In genomic region chr11:45384711-45385241, GRCh38 we compare ENCODE assay signal across 15 cellular contexts.
A peak's percentile ranks its signal among the peaks of the same experiment; 100 is the strongest.
DNase-seq lines count a peak whose midpoint lies in the region; ATAC-seq and TF ChIP-seq lines count a peak whose summit lies in the region.
"Had no signal": no experiment of that assay in that cellular context is flagged by ENCODE, and none has a peak within 500 bp of the region (broad histone marks: within the 10 kb centered on the region; RNA-seq: fewer than 3 reads in every experiment).

No MANE protein-coding gene starts in this region.

- intact Hi-C loops in upper lobe of right lung (cut with DNase I) (no loop called here), colonic mucosa (cut with DNase I) (no loop called here)

- H3K9me3 Mint-ChIP-seq in nephron progenitor cell, result no peaks in the 10 kb centered on the region
- H3K9me3 Mint-ChIP-seq: CD4-positive, alpha-beta T cell had no signal

- H3K27me3 ChIP-seq in upper lobe of right lung (no peaks in the 10 kb centered on the region), colonic mucosa (no peaks in the 10 kb centered on the region)
- H3K27me3 ChIP-seq: Peyer's patch had no signal

- no peaks in the 10 kb centered on the region for H3K36me3 ChIP-seq in upper lobe of right lung
- H3K36me3 ChIP-seq in colonic mucosa, result no peaks in the 10 kb centered on the region
- H3K36me3 ChIP-seq: HAP-1, Peyer's patch had no signal

- H3K9me3 ChIP-seq in upper lobe of right lung (no peaks in the 10 kb centered on the region), colonic mucosa (no peaks in the 10 kb centered on the region)
- H3K9me3 ChIP-seq: HAP-1, Peyer's patch had no signal

- peak; percentile 56 for DNase-seq in activated effector memory CD4-positive, alpha-beta T cell treated with anti-CD3 and anti-CD28 coated beads, Interleukin-2, amount 50 U/mL, for 16 hours
- DNase-seq in activated effector memory CD4-positive, alpha-beta T cell treated with Interleukin-2 at 50 U/mL for 16 hours, result no peak
- DNase-seq in NCI-H2227 (lab: John Stamatoyannopoulos, UW; ENCODE audit: unreplicated experiment) (peak; percentile 74), nephron progenitor cell (peak; percentile 45), upper lobe of right lung (peak; percentile 54), colonic mucosa (no peak), UCSD-AML1 (lab: John Stamatoyannopoulos, UW; ENCODE audit: unreplicated experiment) (no peak)
- DNase-seq: CD4-positive, alpha-beta T cell; DMS79; NCI-H2107; Peyer's patch; SHP77 had no signal

- H3K4me3 ChIP-seq in upper lobe of right lung (no peak overlapping the region), colonic mucosa (no peak overlapping the region)
- H3K4me3 ChIP-seq: GM12878, HAP-1, Peyer's patch had no signal

- H3K4me1 ChIP-seq in upper lobe of right lung (no peaks in the 10 kb centered on the region), colonic mucosa (no peaks in the 10 kb centered on the region)
- H3K4me1 ChIP-seq: HAP-1, Peyer's patch had no signal

- ATAC-seq in upper lobe of right lung (no peak), HG02981 (IDR thresholded peaks at IDR 0.05; ENCODE audit: unreplicated experiment) (no peak)
- ATAC-seq: GM12878 had no signal

- H3K36me3 Mint-ChIP-seq in nephron progenitor cell (ENCODE audit: low read depth), result no peaks in the 10 kb centered on the region

- H3K27ac ChIP-seq in upper lobe of right lung (no peak overlapping the region), colonic mucosa (no peak overlapping the region)
- H3K27ac ChIP-seq: Peyer's patch had no signal

- peaks cover 38% of the 10 kb centered on the region for H3K4me1 Mint-ChIP-seq in nephron progenitor cell

- no peak overlapping the region for H3K4me3 Mint-ChIP-seq in nephron progenitor cell
- H3K4me3 Mint-ChIP-seq: CD4-positive, alpha-beta T cell had no signal

- no peak overlapping the region for H3K27ac Mint-ChIP-seq in nephron progenitor cell

- no peak overlapping the region for H3K9ac ChIP-seq in colonic mucosa (ENCODE audit: low read depth in 2 of 2, low read length in 2 of 2)

- TF ChIP-seq CTCF in nephron progenitor cell (IDR thresholded peaks at IDR 0.05), result no peak
- TF ChIP-seq CTCF in upper lobe of right lung (IDR thresholded peaks at IDR 0.05), result no peak
- TF ChIP-seq CTCF in colonic mucosa (IDR thresholded peaks at IDR 0.05), result no peak

- H3K27me3 Mint-ChIP-seq in nephron progenitor cell (ENCODE audit: low read depth, poor library complexity), result peaks cover 34% of the 10 kb centered on the region

Comparison
In these comparisons a context has a peak if more than half of its experiments do, and no peak if none do; other contexts are left out.
1. DNase-seq: peak in activated effector memory CD4-positive, alpha-beta T cell treated with anti-CD3 and anti-CD28 coated beads, Interleukin-2, amount 50 U/mL, for 16 hours (single experiment), NCI-H2227 (single experiment), nephron progenitor cell (single experiment) and upper lobe of right lung (single experiment); none in activated effector memory CD4-positive, alpha-beta T cell treated with Interleukin-2 at 50 U/mL for 16 hours (single experiment), colonic mucosa (single experiment) and UCSD-AML1 (single experiment).